ENCODE assay signal across 8 cellular contexts in the genomic region with DNA sequence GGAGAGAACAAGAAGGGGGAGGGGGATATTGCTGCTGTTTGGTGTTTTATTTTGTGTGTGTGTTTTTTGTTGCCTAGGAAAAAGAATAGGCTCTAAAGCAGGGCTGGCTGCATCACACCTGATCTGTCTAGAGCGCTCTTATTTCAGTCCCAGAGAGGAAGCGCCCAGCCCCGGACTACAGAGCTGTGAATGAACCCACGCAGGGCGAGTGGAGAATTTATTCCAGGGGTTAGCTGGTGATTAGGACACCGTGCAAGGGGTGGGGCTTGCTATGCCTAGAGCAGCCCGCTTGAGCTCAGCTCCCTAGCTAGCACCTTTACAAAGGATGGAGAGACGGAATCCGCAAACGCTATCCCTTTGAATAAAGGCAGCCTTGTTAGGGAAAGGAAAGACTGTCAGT. TPM values are rescaled to one million over a fixed set of nuclear protein-coding genes. Genes with fewer than 3 reads are reported as not detected.
A peak's percentile ranks its signal among the peaks of the same experiment; 100 is the strongest.
DNase-seq lines count a peak whose midpoint lies in the region; ATAC-seq and TF ChIP-seq lines count a peak whose summit lies in the region.

No MANE protein-coding gene starts in this region.

- POLR2A ChIA-PET in activated CD8-positive, alpha-beta T cell treated with anti-CD3 and anti-CD28 coated beads for 36 hours (lab: Charles Lee) = no interaction called here

- no peak for ATAC-seq in activated CD8-positive, alpha-beta T cell treated with anti-CD3 and anti-CD28 coated beads for 36 hours
- ATAC-seq in Right ventricle myocardium inferior (peak; percentile 82), HG02885 (IDR thresholded peaks at IDR 0.05; ENCODE audit: poor library complexity, unreplicated experiment) (no peak), HG03442 (IDR thresholded peaks at IDR 0.05; ENCODE audit: unreplicated experiment) (no peak)

- intact Hi-C loops in activated CD8-positive, alpha-beta T cell treated with anti-CD3 and anti-CD28 coated beads for 36 hours (cut with micrococcal nuclease) = no loop called here
- intact Hi-C loops in Right ventricle myocardium inferior (cut with DNase I) = loop anchor here (2.0 to 5.0 kb wide), 2 partner anchors 121 to 218 kb away; no protein-coding TSS in a partner anchor

- no peaks in the 10 kb centered on the region for H3K36me3 Mint-ChIP-seq in activated CD8-positive, alpha-beta T cell treated with anti-CD3 and anti-CD28 coated beads for 36 hours (ENCODE audit: low read depth)

- no peak for TF ChIP-seq CTCF in activated CD8-positive, alpha-beta T cell treated with anti-CD3 and anti-CD28 coated beads for 36 hours (IDR thresholded peaks at IDR 0.05)

- CTCF ChIA-PET in activated CD8-positive, alpha-beta T cell treated with anti-CD3 and anti-CD28 coated beads for 36 hours (lab: Charles Lee) = no interaction called here

- no peaks in the 10 kb centered on the region for H3K9me3 Mint-ChIP-seq in activated CD8-positive, alpha-beta T cell treated with anti-CD3 and anti-CD28 coated beads for 36 hours

- H3K27ac Mint-ChIP-seq in activated CD8-positive, alpha-beta T cell treated with anti-CD3 and anti-CD28 coated beads for 36 hours = no peak overlapping the region

- H3K27me3 Mint-ChIP-seq in activated CD8-positive, alpha-beta T cell treated with anti-CD3 and anti-CD28 coated beads for 36 hours = peaks cover 15% of the 10 kb centered on the region

- H3K4me1 Mint-ChIP-seq in activated CD8-positive, alpha-beta T cell treated with anti-CD3 and anti-CD28 coated beads for 36 hours (ENCODE audit: low read depth) = peaks cover 8% of the 10 kb centered on the region

- H3K4me3 Mint-ChIP-seq in activated CD8-positive, alpha-beta T cell treated with anti-CD3 and anti-CD28 coated beads for 36 hours = no peak overlapping the region

- peak; percentile 64 for DNase-seq in COLO668 (lab: John Stamatoyannopoulos, UW; ENCODE audit: unreplicated experiment)
- DNase-seq in LHCN-M2 (ENCODE audit: low read depth) = peak; percentile 53
- DNase-seq in activated CD8-positive, alpha-beta T cell treated with anti-CD3 and anti-CD28 coated beads for 36 hours = peak; percentile 13
- DNase-seq in Right ventricle myocardium inferior (ENCODE audit: missing footprints) = peak; percentile 67
- peak; percentile 51 for DNase-seq in occipital lobe (lab: John Stamatoyannopoulos, UW)
- DNase-seq in germinal center (ENCODE audit: low spot score) = no peak

RNA-seq across cellular contexts. Expression of a gene that starts 0.6 kb away (rescaled TPM):
- total RNA-seq in LHCN-M2 (2014; rRNA removed) (19.0 and 20.4 TPM in 2 replicates), Right ventricle myocardium inferior (7.8 TPM), occipital lobe (24.3 TPM)
- 2.5 TPM for polyA plus RNA-seq in LHCN-M2 (2012)
- total RNA-seq in activated CD8-positive, alpha-beta T cell treated with anti-CD3 and anti-CD28 coated beads for 36 hours = not detected
